In the genomic region with DNA sequence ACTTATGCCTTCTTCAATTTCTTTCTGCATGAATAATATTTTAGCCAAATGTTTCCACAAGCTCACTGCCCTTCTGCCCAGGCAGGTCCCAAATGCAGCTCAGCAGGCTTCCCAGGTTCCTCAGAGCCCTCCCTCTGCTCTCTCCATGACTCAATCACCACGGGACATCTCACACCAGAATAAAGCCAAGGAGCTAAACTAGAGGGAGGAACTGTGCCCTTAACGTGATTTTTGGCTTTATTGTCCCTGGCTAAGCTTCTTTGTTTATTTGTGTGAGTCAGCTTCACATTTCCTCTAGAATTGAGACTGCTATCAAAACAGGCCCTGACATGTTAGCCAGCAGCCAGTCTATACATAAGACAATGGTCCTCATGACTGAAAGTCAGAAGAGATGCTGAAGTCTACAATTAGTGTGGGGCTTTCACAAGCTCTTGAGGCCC, we compare ENCODE assay signal across 9 cellular contexts.
A peak's percentile ranks its signal among the peaks of the same experiment; 100 is the strongest.
DNase-seq lines count a peak whose midpoint lies in the region; ATAC-seq, FAIRE-seq and TF ChIP-seq lines count a peak whose summit lies in the region.
"Had no signal": no experiment of that assay in that cellular context is flagged by ENCODE, and none has a peak within 500 bp of the region (broad histone marks: within the 10 kb centered on the region; RNA-seq: fewer than 3 reads in every experiment).

No MANE protein-coding gene starts in this region.

- H3K27me3 ChIP-seq in endothelial cell of umbilical vein (ENCODE audit: control insufficient read depth in 2 of 2, insufficient read depth in 2 of 2, low read length in 2 of 2): no peaks in the 10 kb centered on the region

- no peak overlapping the region for H3K4me2 ChIP-seq in endothelial cell of umbilical vein (ENCODE audit: insufficient read depth, low read length)

- no peaks in the 10 kb centered on the region for H3K27me3 Mint-ChIP-seq in type B pancreatic cell
- H3K27me3 Mint-ChIP-seq in activated CD8-positive, alpha-beta T cell treated with anti-CD3 and anti-CD28 coated beads, Interleukin-2, amount 10 ng/mL, durations not matched to agents 7 days and 5 days (ENCODE audit: low read depth): peaks cover 2% of the 10 kb centered on the region

- no peak for ATAC-seq in activated CD8-positive, alpha-beta T cell treated with anti-CD3 and anti-CD28 coated beads, Interleukin-2, amount 10 ng/mL, durations not matched to agents 7 days and 5 days
- ATAC-seq in omental fat pad (ENCODE audit: low FRiP score): no peak

- H3K4me1 ChIP-seq in endothelial cell of umbilical vein (ENCODE audit: control insufficient read depth, extremely low read depth, insufficient read depth, low read length): peaks cover 25% of the 10 kb centered on the region

- peaks cover 11% of the 10 kb centered on the region for H3K4me1 Mint-ChIP-seq in type B pancreatic cell (ENCODE audit: unreplicated experiment)
- no peaks in the 10 kb centered on the region for H3K4me1 Mint-ChIP-seq in activated CD8-positive, alpha-beta T cell treated with anti-CD3 and anti-CD28 coated beads, Interleukin-2, amount 10 ng/mL, durations not matched to agents 7 days and 5 days (ENCODE audit: low read depth)

- DNase-seq in NCI-H2107 treated with DMSO at 0.1 percent for 48 hours (lab: John Stamatoyannopoulos, UW; ENCODE audit: unreplicated experiment) (peak; percentile 7), NCI-H2107 (lab: John Stamatoyannopoulos, UW) (no peak), LHCN-M2 (ENCODE audit: low read depth) (peak; percentile 98), endothelial cell of umbilical vein (ENCODE audit: low read depth, low spot score) (peak; percentile 92), type B pancreatic cell (ENCODE audit: extremely low spot score, unreplicated experiment) (no peak), omental fat pad (ENCODE audit: low spot score) (no peak), nucleus accumbens (lab: John Stamatoyannopoulos, UW) (no peak)
- DNase-seq in activated CD8-positive, alpha-beta T cell treated with anti-CD3 and anti-CD28 coated beads, Interleukin-2, amount 10 ng/mL, durations not matched to agents 7 days and 5 days: no peak
- DNase-seq: activated CD4-positive, alpha-beta T cell treated with anti-CD3 and anti-CD28 coated beads, Interleukin-2, amount 50 U/mL, for 1 hour had no signal

- H3K36me3 ChIP-seq in endothelial cell of umbilical vein (ENCODE audit: control insufficient read depth in 2 of 2, extremely low read depth in 1 of 2, insufficient read depth in 2 of 2, low read length in 2 of 2): no peaks in the 10 kb centered on the region

- CTCF ChIA-PET in endothelial cell of umbilical vein (lab: Charles Lee): interaction anchor here (0.8 to 1.1 kb wide), 5 partner anchors 8 to 472 kb away, joined by 3 to 8 read pairs (median 3); no protein-coding TSS in a partner anchor
- CTCF ChIA-PET in activated CD8-positive, alpha-beta T cell treated with anti-CD3 and anti-CD28 coated beads, Interleukin-2, amount 10 ng/mL, durations not matched to agents 7 days and 5 days (lab: Charles Lee): no interaction called here

- no peaks in the 10 kb centered on the region for H3K9me1 ChIP-seq in endothelial cell of umbilical vein (replicated peaks; ENCODE audit: control insufficient read depth, extremely low read depth, insufficient read depth, low read length)

- TF ChIP-seq CTCF in endothelial cell of umbilical vein (IDR thresholded peaks at IDR 0.05; ENCODE audit: extremely low read depth in 1 of 2, insufficient read depth in 1 of 2, low read depth in 1 of 2, low read length in 2 of 2) (no peak), type B pancreatic cell (conservative IDR thresholded peaks at IDR 0.05) (no peak), omental fat pad (IDR thresholded peaks at IDR 0.05) (no peak)

- dilution Hi-C loops in endothelial cell of umbilical vein (cut with MboI; ENCODE audit: extremely low pct_ligation_motif_present, low sequenced_read_pairs): no loop called here

- no peak for TF ChIP-seq POLR2A in endothelial cell of umbilical vein (IDR thresholded peaks at IDR 0.05; ENCODE audit: low read depth, low read length)

- peak; percentile 82 for FAIRE-seq in endothelial cell of umbilical vein (lab: Jason Lieb, UNC)

- peaks cover 3% of the 10 kb centered on the region for H3K36me3 Mint-ChIP-seq in type B pancreatic cell
- H3K36me3 Mint-ChIP-seq in activated CD8-positive, alpha-beta T cell treated with anti-CD3 and anti-CD28 coated beads, Interleukin-2, amount 10 ng/mL, durations not matched to agents 7 days and 5 days (ENCODE audit: low read depth): no peaks in the 10 kb centered on the region

- BruUV-seq in endothelial cell of umbilical vein (replicated peaks; lab: Mats Ljungman, UMichigan): no TSS peak

- no peak overlapping the region for H3K4me3 ChIP-seq in endothelial cell of umbilical vein (replicated peaks in 1 of 3; ENCODE audit: insufficient read depth in 1 of 3, low read depth in 1 of 3, low read length in 3 of 3)

- H3K27ac ChIP-seq in endothelial cell of umbilical vein (ENCODE audit: insufficient read depth, low read depth, low read length): peak overlapping the region; percentile 82

- intact Hi-C loops in endothelial cell of umbilical vein (cut with micrococcal nuclease): loop anchor here (1.0 kb wide), 2 partner anchors 8 to 270 kb away; no protein-coding TSS in a partner anchor

- H2AFZ ChIP-seq in endothelial cell of umbilical vein (ENCODE audit: low read depth, low read length): peak overlapping the region; percentile 43

- H3K79me2 ChIP-seq in endothelial cell of umbilical vein (ENCODE audit: control insufficient read depth, insufficient read depth, low read length): no peaks in the 10 kb centered on the region

- H3K27ac Mint-ChIP-seq in type B pancreatic cell: peak overlapping the region; percentile 68
- no peak overlapping the region for H3K27ac Mint-ChIP-seq in activated CD8-positive, alpha-beta T cell treated with anti-CD3 and anti-CD28 coated beads, Interleukin-2, amount 10 ng/mL, durations not matched to agents 7 days and 5 days

- H3K4me3 Mint-ChIP-seq in type B pancreatic cell: peak overlapping the region; percentile 65
- no peak overlapping the region for H3K4me3 Mint-ChIP-seq in activated CD8-positive, alpha-beta T cell treated with anti-CD3 and anti-CD28 coated beads, Interleukin-2, amount 10 ng/mL, durations not matched to agents 7 days and 5 days

- peaks cover 1% of the 10 kb centered on the region for H3K9me3 ChIP-seq in endothelial cell of umbilical vein (replicated peaks; ENCODE audit: control insufficient read depth, insufficient read depth, low read length)

- H3K9ac ChIP-seq in endothelial cell of umbilical vein (replicated peaks; ENCODE audit: extremely low read depth, insufficient read depth, low read length): peak overlapping the region; percentile 12

- POLR2A ChIA-PET in endothelial cell of umbilical vein (lab: Charles Lee): interaction anchor here (0.8 to 1.0 kb wide), 2 partner anchors 222 to 270 kb away, joined by 3 read pairs; no protein-coding TSS in a partner anchor
- POLR2A ChIA-PET in activated CD8-positive, alpha-beta T cell treated with anti-CD3 and anti-CD28 coated beads, Interleukin-2, amount 10 ng/mL, durations not matched to agents 7 days and 5 days (lab: Charles Lee): no interaction called here

- no peaks in the 10 kb centered on the region for H4K20me1 ChIP-seq in endothelial cell of umbilical vein (replicated peaks; ENCODE audit: control insufficient read depth, extremely low read depth, insufficient read depth, low read length)

- H3K9me3 Mint-ChIP-seq in type B pancreatic cell: peaks cover 5% of the 10 kb centered on the region
- no peaks in the 10 kb centered on the region for H3K9me3 Mint-ChIP-seq in activated CD8-positive, alpha-beta T cell treated with anti-CD3 and anti-CD28 coated beads, Interleukin-2, amount 10 ng/mL, durations not matched to agents 7 days and 5 days (ENCODE audit: insufficient read depth)

TF ChIP-seq in endothelial cell of umbilical vein, 7 proteins besides CTCF, POLR2A, EP300 and RAD21:
- TF ChIP-seq FOS (IDR thresholded peaks at IDR 0.05; ENCODE audit: borderline replicate concordance, insufficient read depth, low read length): peak; percentile 88
- TF ChIP-seq GATA2 (IDR thresholded peaks at IDR 0.05; ENCODE audit: insufficient read depth, insufficient read length, low read depth, low read length): peak; percentile 19
- TF ChIP-seq JUN (IDR thresholded peaks at IDR 0.05; ENCODE audit: borderline replicate concordance, insufficient read depth, insufficient read length, low read depth): peak; percentile 83
- TF ChIP-seq, protein P1, sequence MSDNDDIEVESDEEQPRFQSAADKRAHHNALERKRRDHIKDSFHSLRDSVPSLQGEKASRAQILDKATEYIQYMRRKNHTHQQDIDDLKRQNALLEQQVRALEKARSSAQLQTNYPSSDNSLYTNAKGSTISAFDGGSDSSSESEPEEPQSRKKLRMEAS (IDR thresholded peaks at IDR 0.05; ENCODE audit: insufficient read depth, insufficient read length): no peak
- TF ChIP-seq POLR2AphosphoS5 (IDR thresholded peaks at IDR 0.05; ENCODE audit: insufficient read depth, low read depth, low read length): peak; percentile 71
- TF ChIP-seq EZH2 (IDR thresholded peaks at IDR 0.05; ENCODE audit: borderline replicate concordance, low read depth, low read length, severe bottlenecking): no peak
TF ChIP-seq in endothelial cell of umbilical vein: peak in this region for 4.

Comparison
In these comparisons a context has a peak if more than half of its experiments do, and no peak if none do; other contexts are left out.
1. DNase-seq: peak in NCI-H2107 treated with DMSO at 0.1 percent for 48 hours (single experiment), LHCN-M2 (single experiment) and endothelial cell of umbilical vein (single experiment); none in NCI-H2107 (single experiment), type B pancreatic cell (single experiment), activated CD8-positive, alpha-beta T cell treated with anti-CD3 and anti-CD28 coated beads, Interleukin-2, amount 10 ng/mL, durations not matched to agents 7 days and 5 days (single experiment), omental fat pad (single experiment) and nucleus accumbens (0 of 56).